Comparison of ENCODE assay signal across 8 cellular contexts in genomic region chr19:40800339-40800996, GRCh38. TPM values are rescaled to one million over a fixed set of nuclear protein-coding genes. Genes with fewer than 3 reads are reported as not detected.
DNase-seq lines count a peak whose midpoint lies in the region; ATAC-seq, FAIRE-seq and TF ChIP-seq lines count a peak whose summit lies in the region.

No MANE protein-coding gene starts in this region.

- no peak for FAIRE-seq in astrocyte (lab: Jason Lieb, UNC)

- H3K27ac ChIP-seq in astrocyte (ENCODE audit: low read depth, low read length) (no peak overlapping the region), right lobe of liver (peak overlapping the region; percentile 77 to 92 (median 80)), thyroid gland (peak overlapping the region; percentile 85 to 95 (median 94))

- peak overlapping the region; percentile 97 for H3K4me2 ChIP-seq in astrocyte (ENCODE audit: low read length)

- H4K20me1 ChIP-seq in astrocyte (ENCODE audit: insufficient read depth, low read length): peaks cover 58% of the 10 kb centered on the region

- H3K79me2 ChIP-seq in astrocyte (ENCODE audit: insufficient read depth, low read length): peaks cover 61% of the 10 kb centered on the region

- peak overlapping the region; percentile 96 for H3K4me3 Mint-ChIP-seq in astrocyte (ENCODE audit: unreplicated experiment)

- H3K4me3 ChIP-seq in astrocyte (ENCODE audit: insufficient read depth, low read depth, low read length): peak overlapping the region; percentile 73
- H3K4me3 ChIP-seq in right lobe of liver: peak overlapping the region; percentile 83 to 93 (median 89)
- peak overlapping the region in 1 of 3 donors; percentile 93 for H3K4me3 ChIP-seq in thyroid gland (replicated peaks in 1 of 3)

- H3K27me3 ChIP-seq in astrocyte (ENCODE audit: insufficient read depth, low read length): no peaks in the 10 kb centered on the region
- H3K27me3 ChIP-seq in right lobe of liver: no peaks in the 10 kb centered on the region
- no peaks in the 10 kb centered on the region for H3K27me3 ChIP-seq in thyroid gland

- 30% methylated on average over 2 of the region's 27 CpGs for WGBS in right lobe of liver (ENCODE audit: insufficient coverage, low coverage, low lambda C conversion rate, missing lambda C conversion rate)
- 64 to 74% methylated on average over 13 to 20 of the region's 27 CpGs for WGBS in thyroid gland, 2 donors

- peaks cover 4% of the 10 kb centered on the region for H3K36me3 Mint-ChIP-seq in astrocyte (ENCODE audit: low read depth, unreplicated experiment)

- TF ChIP-seq POLR2A in right lobe of liver (IDR thresholded peaks at IDR 0.05) (no peak), thyroid gland (IDR thresholded peaks at IDR 0.05) (no peak)

- H3K4me1 ChIP-seq in astrocyte (ENCODE audit: insufficient read depth, low read length): peaks cover 34% of the 10 kb centered on the region
- H3K4me1 ChIP-seq in right lobe of liver: peaks cover 0 to 54% (median 23%) of the 10 kb centered on the region in 4 donors
- peaks cover 69 to 77% of the 10 kb centered on the region in 2 donors for H3K4me1 ChIP-seq in thyroid gland

- H3K4me1 Mint-ChIP-seq in astrocyte (ENCODE audit: low read depth, unreplicated experiment): peaks cover 37% of the 10 kb centered on the region

- peak; percentile 36 for DNase-seq in activated T-cell treated with anti-CD3 and anti-CD28 coated beads, Interleukin-2, amount 50 U/mL, for 1 hour
- DNase-seq in activated T-cell treated with anti-CD3 and anti-CD28 coated beads for 4 hours: no peak
- DNase-seq in astrocyte (ENCODE audit: low read depth): no peak
- peak in 2 of 3 donors; percentile 57 to 58 for DNase-seq in right lobe of liver
- no peak for DNase-seq in thyroid gland
- DNase-seq in foreskin melanocyte: no peak
- no peak for DNase-seq in epidermal melanocyte (ENCODE audit: insufficient read length, low spot score)
- no peak for DNase-seq in DMS 273 treated with DMSO at 0.1 percent for 48 hours (lab: John Stamatoyannopoulos, UW)

- H3K9me3 Mint-ChIP-seq in astrocyte (ENCODE audit: unreplicated experiment): no peaks in the 10 kb centered on the region

- H3K9me3 ChIP-seq in astrocyte (ENCODE audit: insufficient read depth, low read depth, low read length): no peaks in the 10 kb centered on the region
- no peaks in the 10 kb centered on the region for H3K9me3 ChIP-seq in right lobe of liver
- H3K9me3 ChIP-seq in thyroid gland: no peaks in the 10 kb centered on the region

- H3K36me3 ChIP-seq in astrocyte (ENCODE audit: insufficient read depth, low read length) (no peaks in the 10 kb centered on the region), right lobe of liver (peaks cover 0 to 7% (median 0%) of the 10 kb centered on the region in 4 donors), thyroid gland (peaks cover 8 to 11% of the 10 kb centered on the region in 2 donors)

- H3K27me3 Mint-ChIP-seq in astrocyte (ENCODE audit: low read depth, unreplicated experiment): no peaks in the 10 kb centered on the region

- intact Hi-C loops in right lobe of liver (cut with DNase I) (loop anchor here in 1 of 2 donors (10.0 kb wide), 1 partner anchor 136 kb away; no protein-coding TSS in a partner anchor), thyroid gland (cut with DNase I) (loop anchor here (5.0 kb wide), 1 partner anchor 48 kb away; the partner anchor contains the start of genes ACTMAP and SNRPA)

- TF ChIP-seq CTCF in astrocyte (IDR thresholded peaks at IDR 0.05; ENCODE audit: insufficient read depth, low read depth, low read length) (no peak), right lobe of liver (IDR thresholded peaks at IDR 0.05) (no peak), thyroid gland (IDR thresholded peaks at IDR 0.05) (no peak)

- no peak for ATAC-seq in right lobe of liver

- H3K9ac ChIP-seq in astrocyte (ENCODE audit: low read length): peak overlapping the region; percentile 94

- H2AFZ ChIP-seq in astrocyte (ENCODE audit: low read depth, low read length): no peak overlapping the region

- H3K27ac Mint-ChIP-seq in astrocyte (ENCODE audit: unreplicated experiment): peak overlapping the region; percentile 85

RNA-seq across cellular contexts. Expression of gene EGLN2, which starts 1.5 kb away (rescaled TPM):
- total RNA-seq in astrocyte (82.1 and 84.6 TPM in 2 replicates), right lobe of liver (10 to 100 TPM; 34.5 to 47.0 (median 37.4) TPM), thyroid gland (100 to 1,000 TPM in 2 of 4 donors, 10 to 100 TPM in 2; 94.2 to 120 (median 105) TPM)

RNA-seq across cellular contexts. Expression of gene RAB4B, which starts 22.4 kb away (rescaled TPM):
- 18.8 and 21.0 TPM in 2 replicates for total RNA-seq in astrocyte
- 10 to 100 TPM in 3 of 6 experiments, 1 to 10 TPM in 3; 6.4 to 17.2 (median 10.2) TPM for total RNA-seq in right lobe of liver
- 10 to 100 TPM; 21.5 to 56.6 (median 31.5) TPM for total RNA-seq in thyroid gland

RNA-seq across cellular contexts. Expression of gene MIA, which starts 25.1 kb away (rescaled TPM):
- total RNA-seq in astrocyte (2.5 TPM in 2 replicates), right lobe of liver (1 to 10 TPM in 2 of 6 experiments, under 1 TPM in 1, not detected in 3; 0.86 to 1.9 (median 1.1) TPM), thyroid gland (not detected)

RNA-seq across cellular contexts. Expression of gene SNRPA, which starts 49.5 kb away (rescaled TPM):
- total RNA-seq in astrocyte (60.0 and 67.0 TPM in 2 replicates), right lobe of liver (10 to 100 TPM; 21.4 to 33.1 (median 24.7) TPM), thyroid gland (10 to 100 TPM; 38.2 to 80.5 (median 55.1) TPM)

RNA-seq across cellular contexts. Expression of gene CYP2A6, which starts 49.8 kb away (rescaled TPM):
- total RNA-seq in astrocyte (not detected in 2 replicates), right lobe of liver (1,000 to 10,000 TPM in 3 of 6 experiments, 100 to 1,000 TPM in 1, 10 to 100 TPM in 2; 73.6 to 3,618 (median 1,239) TPM), thyroid gland (not detected)

Comparison
In these comparisons a context has a peak if more than half of its experiments do, and no peak if none do; other contexts are left out.
1. DNase-seq: peak in activated T-cell treated with anti-CD3 and anti-CD28 coated beads, Interleukin-2, amount 50 U/mL, for 1 hour (single experiment) and right lobe of liver (2 of 3); none in activated T-cell treated with anti-CD3 and anti-CD28 coated beads for 4 hours (single experiment), astrocyte (single experiment), thyroid gland (0 of 2), foreskin melanocyte (single experiment), epidermal melanocyte (single experiment) and DMS 273 treated with DMSO at 0.1 percent for 48 hours (single experiment).